In genomic region chr19:1406818-1407661, GRCh38 we compare ENCODE assay signal across 1 cellular context.
TF ChIP-seq lines count a peak whose summit lies in the region.

TSS of gene DAZAP1 (plus strand) at chr19:1407586. CDS start at chr19:1407774, 188 bp downstream.

TF ChIP-seq in HepG2, 621 proteins besides CTCF, POLR2A, EP300 and RAD21 (continued from another document and continues in another):
- TF ChIP-seq ZNF10 (CRISPR knock-in tag; IDR thresholded peaks at IDR 0.05; ENCODE audit: borderline replicate concordance, low read depth) = no peak
- TF ChIP-seq HCFC1 (IDR thresholded peaks at IDR 0.05; ENCODE audit: low read depth, low read length) = peak; percentile 85
- TF ChIP-seq ELF1 (CRISPR knock-in tag; IDR thresholded peaks at IDR 0.05) = no peak; the same call in 1 of the 2 replicates
- no peak for TF ChIP-seq NFE2L2 (IDR thresholded peaks at IDR 0.05; ENCODE audit: low read length)
- no peak for TF ChIP-seq HNRNPH1 (optimal IDR thresholded peaks at IDR 0.05; ENCODE audit: low read depth, low read length)
- no peak for TF ChIP-seq ZFP1 (CRISPR knock-in tag; IDR thresholded peaks at IDR 0.05)
- TF ChIP-seq GATA4 (IDR thresholded peaks at IDR 0.05; ENCODE audit: borderline replicate concordance, low read depth) = no peak
- TF ChIP-seq FOXA3 (CRISPR knock-in tag; IDR thresholded peaks at IDR 0.05) = peak; percentile 43
- peak; percentile 16; the same call in 1 of the 2 replicates for TF ChIP-seq SALL1 (CRISPR knock-in tag; IDR thresholded peaks at IDR 0.05)
- peak; percentile 51; the same call in 1 of the 2 replicates for TF ChIP-seq FOSL2 (CRISPR knock-in tag; IDR thresholded peaks at IDR 0.05)
- TF ChIP-seq ZNF597 (CRISPR knock-in tag; IDR thresholded peaks at IDR 0.05) = no peak
- no peak for TF ChIP-seq ZNF556 (CRISPR knock-in tag; IDR thresholded peaks at IDR 0.05; ENCODE audit: borderline replicate concordance)
- TF ChIP-seq PRMT3 (CRISPR knock-in tag; IDR thresholded peaks at IDR 0.05; ENCODE audit: borderline replicate concordance, low read depth) = no peak
- peak; percentile 88 for TF ChIP-seq BHLHE40 (IDR thresholded peaks at IDR 0.05; ENCODE audit: low read length)
- TF ChIP-seq ELF4 (CRISPR knock-in tag; IDR thresholded peaks at IDR 0.05; ENCODE audit: borderline replicate concordance) = no peak
- TF ChIP-seq MAX (IDR thresholded peaks at IDR 0.05) = peak; percentile 97
- TF ChIP-seq ZFP37 (CRISPR knock-in tag; IDR thresholded peaks at IDR 0.05; ENCODE audit: borderline replicate concordance) = no peak
- TF ChIP-seq HES4 (CRISPR knock-in tag; IDR thresholded peaks at IDR 0.05; ENCODE audit: borderline replicate concordance) = no peak
- no peak for TF ChIP-seq CENPX (CRISPR knock-in tag; IDR thresholded peaks at IDR 0.05)
- TF ChIP-seq NFE2L1 (CRISPR knock-in tag; IDR thresholded peaks at IDR 0.05; ENCODE audit: borderline replicate concordance) = no peak
- TF ChIP-seq SALL2 (CRISPR knock-in tag; IDR thresholded peaks at IDR 0.05) = no peak; the same call in 1 of the 2 replicates
- TF ChIP-seq IKZF5 (CRISPR knock-in tag; IDR thresholded peaks at IDR 0.05) = peak; percentile 44; the same call in 1 of the 2 replicates
- TF ChIP-seq LBX2 (CRISPR knock-in tag; IDR thresholded peaks at IDR 0.05; ENCODE audit: borderline replicate concordance) = no peak
- TF ChIP-seq ZNF879 (CRISPR knock-in tag; IDR thresholded peaks at IDR 0.05) = no peak
- no peak for TF ChIP-seq SNAPC2 (CRISPR knock-in tag; IDR thresholded peaks at IDR 0.05)
- no peak for TF ChIP-seq TERF1 (CRISPR knock-in tag; IDR thresholded peaks at IDR 0.05)
- TF ChIP-seq KAT8 (CRISPR knock-in tag; IDR thresholded peaks at IDR 0.05) = no peak; the same call in 1 of the 2 replicates
- no peak for TF ChIP-seq FOXJ3 (CRISPR knock-in tag; IDR thresholded peaks at IDR 0.05; ENCODE audit: borderline replicate concordance)
- 0 out of 2 replicates have a peak, but pooled peaks have one; percentile 54 for TF ChIP-seq ZNF784 (CRISPR knock-in tag; IDR thresholded peaks at IDR 0.05; ENCODE audit: borderline replicate concordance)
- no peak; the same call in 1 of the 2 replicates for TF ChIP-seq ZNF558 (CRISPR knock-in tag; IDR thresholded peaks at IDR 0.05; ENCODE audit: borderline replicate concordance)
- no peak for TF ChIP-seq SATB2 (CRISPR knock-in tag; IDR thresholded peaks at IDR 0.05)
- no peak for TF ChIP-seq ZFP36L2 (CRISPR knock-in tag; IDR thresholded peaks at IDR 0.05)
- TF ChIP-seq STAT6 (CRISPR knock-in tag; IDR thresholded peaks at IDR 0.05; ENCODE audit: borderline replicate concordance) = no peak
- no peak for TF ChIP-seq MTF1 (CRISPR knock-in tag; IDR thresholded peaks at IDR 0.05)
- no peak for TF ChIP-seq TAF15 (IDR thresholded peaks at IDR 0.05; ENCODE audit: low read depth, low read length, poor library complexity, severe bottlenecking)
- peak; percentile 75 for TF ChIP-seq TFDP2 (CRISPR knock-in tag; IDR thresholded peaks at IDR 0.05)
- no peak for TF ChIP-seq KIAA2018 (CRISPR knock-in tag; IDR thresholded peaks at IDR 0.05; ENCODE audit: borderline replicate concordance)
- TF ChIP-seq FOXK1 (CRISPR knock-in tag; IDR thresholded peaks at IDR 0.05; ENCODE audit: borderline replicate concordance, low read depth) = peak; percentile 47; the same call in 1 of the 2 replicates
- no peak for TF ChIP-seq ZNF337 (CRISPR knock-in tag; IDR thresholded peaks at IDR 0.05; ENCODE audit: borderline replicate concordance, low read depth)
- peak; percentile 57 for TF ChIP-seq POLR2AphosphoS5 (IDR thresholded peaks at IDR 0.05; ENCODE audit: low read depth, low read length)
- TF ChIP-seq KDM2A (CRISPR knock-in tag; IDR thresholded peaks at IDR 0.05; ENCODE audit: borderline replicate concordance, low read depth) = no peak; the same call in 1 of the 2 replicates
- no peak for TF ChIP-seq CAMTA2 (CRISPR knock-in tag; IDR thresholded peaks at IDR 0.05; ENCODE audit: borderline replicate concordance)
- TF ChIP-seq CBFB (CRISPR knock-in tag; IDR thresholded peaks at IDR 0.05) = 0 out of 2 replicates have a peak, but pooled peaks have one; percentile 34
- peak; percentile 74; the same call in 1 of the 2 replicates for TF ChIP-seq ZNF501 (CRISPR knock-in tag; IDR thresholded peaks at IDR 0.05)
- no peak for TF ChIP-seq ZFYVE20 (CRISPR knock-in tag; IDR thresholded peaks at IDR 0.05; ENCODE audit: borderline replicate concordance, low read depth)
- no peak for TF ChIP-seq RFXANK (CRISPR knock-in tag; IDR thresholded peaks at IDR 0.05)
- peak; percentile 72; the same call in 1 of the 2 replicates for TF ChIP-seq HINFP (CRISPR knock-in tag; IDR thresholded peaks at IDR 0.05; ENCODE audit: low read depth)
